10 cellular contexts compared by ENCODE assay signal in genomic region chr10:62803993-62804383, GRCh38. TPM values are rescaled to one million over a fixed set of nuclear protein-coding genes. Genes with fewer than 3 reads are reported as not detected.
DNase-seq lines count a peak whose midpoint lies in the region; ATAC-seq, FAIRE-seq and TF ChIP-seq lines count a peak whose summit lies in the region.
"Had no signal": no experiment of that assay in that cellular context is flagged by ENCODE, and none has a peak within 500 bp of the region (broad histone marks: within the 10 kb centered on the region; RNA-seq: fewer than 3 reads in every experiment).

No MANE protein-coding gene starts in this region.

- peak overlapping the region; percentile 65 to 93 (median 80) for H3K4me3 ChIP-seq in heart left ventricle
- peak overlapping the region; percentile 79 to 99 for H3K4me3 ChIP-seq in small intestine (ENCODE audit: low read depth in 1 of 2, low read length in 2 of 2)

- H3K4me1 ChIP-seq in heart left ventricle = peaks cover 0 to 45% (median 29%) of the 10 kb centered on the region in 12 donors
- peaks cover 0 to 4% of the 10 kb centered on the region in 2 donors for H3K4me1 ChIP-seq in small intestine (ENCODE audit: control insufficient read depth in 2 of 2, insufficient read depth in 1 of 2, low read depth in 1 of 2, low read length in 1 of 2)

- H3K27ac Mint-ChIP-seq in activated CD4-positive, alpha-beta T cell treated with anti-CD3 and anti-CD28 coated beads, Interleukin-2, amount 10 ng/mL, durations not matched to agents 24 days and 14 days = peak overlapping the region; percentile 100

- H3K27ac ChIP-seq in VCaP (peak overlapping the region; percentile 93), heart left ventricle (peak overlapping the region; percentile 92 to 99 (median 96)), small intestine (ENCODE audit: low read depth in 1 of 2, low read length in 1 of 2) (peak overlapping the region; percentile 90 to 98)

- H3K4me1 Mint-ChIP-seq in activated CD4-positive, alpha-beta T cell treated with anti-CD3 and anti-CD28 coated beads, Interleukin-2, amount 10 ng/mL, durations not matched to agents 24 days and 14 days = peaks cover 33% of the 10 kb centered on the region

- peak overlapping the region; percentile 99 for H3K4me3 Mint-ChIP-seq in activated CD4-positive, alpha-beta T cell treated with anti-CD3 and anti-CD28 coated beads, Interleukin-2, amount 10 ng/mL, durations not matched to agents 24 days and 14 days

- H3K36me3 ChIP-seq in heart left ventricle = peaks cover 0 to 18% (median 3%) of the 10 kb centered on the region in 9 donors
- no peaks in the 10 kb centered on the region for H3K36me3 ChIP-seq in small intestine (ENCODE audit: control insufficient read depth in 2 of 2, insufficient read depth in 2 of 2, low read length in 2 of 2)

- H3K9me3 Mint-ChIP-seq in activated CD4-positive, alpha-beta T cell treated with anti-CD3 and anti-CD28 coated beads, Interleukin-2, amount 10 ng/mL, durations not matched to agents 24 days and 14 days = no peaks in the 10 kb centered on the region

- no peak for TF ChIP-seq POLR2A in heart left ventricle (IDR thresholded peaks at IDR 0.05)

- ATAC-seq in heart left ventricle (peak in 3 of 4 donors; percentile 16 to 64 (median 35)), GM18868 (IDR thresholded peaks at IDR 0.05; ENCODE audit: unreplicated experiment) (no peak)

- no peaks in the 10 kb centered on the region for H3K27me3 ChIP-seq in heart left ventricle
- no peaks in the 10 kb centered on the region for H3K27me3 ChIP-seq in small intestine (ENCODE audit: control insufficient read depth in 2 of 2, insufficient read depth in 2 of 2, low read length in 2 of 2)

- DNase-seq in activated CD4-positive, alpha-beta T cell treated with anti-CD3 and anti-CD28 coated beads, Interleukin-2, amount 10 ng/mL, durations not matched to agents 24 days and 14 days = no peak
- no peak for DNase-seq in activated CD4-positive, alpha-beta T cell treated with anti-CD3 and anti-CD28 coated beads for 1 hour
- DNase-seq in heart left ventricle (no peak), small intestine (no peak), retina (no peak)
- DNase-seq in stimulated activated CD4-positive, alpha-beta T cell treated with anti-CD3 and anti-CD28 coated beads, Interleukin-2, amount 100 ng/mL, for 24 hours = no peak

- intact Hi-C loops in activated CD4-positive, alpha-beta T cell treated with anti-CD3 and anti-CD28 coated beads, Interleukin-2, amount 10 ng/mL, durations not matched to agents 24 days and 14 days (cut with micrococcal nuclease) = loop anchor here (1.0 kb wide), 1 partner anchor 123 kb away; no protein-coding TSS in a partner anchor
- intact Hi-C loops in heart left ventricle (cut with DNase I) = loop anchor here in 4 of 10 donors (2.0 to 10.0 kb wide), 3 partner anchors 42 to 169 kb away; no protein-coding TSS in a partner anchor

- no peaks in the 10 kb centered on the region for H3K9me3 ChIP-seq in heart left ventricle
- no peaks in the 10 kb centered on the region for H3K9me3 ChIP-seq in small intestine (ENCODE audit: control insufficient read depth, low read depth)

- FAIRE-seq in small intestine (lab: Jason Lieb, UNC) = no peak
- FAIRE-seq: G401.6 had no signal

- WGBS in heart left ventricle, 4 donors = 20 to 28% (median 22%) methylated on average over 7 to 10 of the region's 10 CpGs
- 25 to 44% (median 35%) methylated on average over 8 to 10 of the region's 10 CpGs for WGBS in small intestine, 3 donors

- peaks cover 39% of the 10 kb centered on the region for H3K36me3 Mint-ChIP-seq in activated CD4-positive, alpha-beta T cell treated with anti-CD3 and anti-CD28 coated beads, Interleukin-2, amount 10 ng/mL, durations not matched to agents 24 days and 14 days (ENCODE audit: low read depth)

- peaks cover 17% of the 10 kb centered on the region for H3K27me3 Mint-ChIP-seq in activated CD4-positive, alpha-beta T cell treated with anti-CD3 and anti-CD28 coated beads, Interleukin-2, amount 10 ng/mL, durations not matched to agents 24 days and 14 days

- no peak for TF ChIP-seq CTCF in VCaP (conservative IDR thresholded peaks at IDR 0.05)
- no peak for TF ChIP-seq CTCF in heart left ventricle (IDR thresholded peaks at IDR 0.05)

RNA-seq across cellular contexts. Expression of gene ADO, which starts 0.5 kb away (rescaled TPM):
- 43.6 and 43.8 TPM in 2 replicates for total RNA-seq in activated CD4-positive, alpha-beta T cell treated with anti-CD3 and anti-CD28 coated beads, Interleukin-2, amount 10 ng/mL, durations not matched to agents 24 days and 14 days
- total RNA-seq in heart left ventricle = 10 to 100 TPM; 18.3 to 35.5 (median 19.7) TPM
- polyA plus RNA-seq in heart left ventricle = 10 to 100 TPM in 1 of 2 donors, 1 to 10 TPM in 1; 7.6 to 24.6 TPM
- 1 to 10 TPM; 7.4 to 9.5 (median 8.1) TPM for polyA plus RNA-seq in small intestine

RNA-seq across cellular contexts. Expression of gene EGR2, which starts 12.2 kb away (rescaled TPM):
- 178 and 201 TPM in 2 replicates for total RNA-seq in activated CD4-positive, alpha-beta T cell treated with anti-CD3 and anti-CD28 coated beads, Interleukin-2, amount 10 ng/mL, durations not matched to agents 24 days and 14 days
- total RNA-seq in heart left ventricle = 1 to 10 TPM in 7 of 9 donors, under 1 TPM in 2; 0.37 to 8.5 (median 1.9) TPM
- polyA plus RNA-seq in heart left ventricle (1 to 10 TPM; 1.4 to 1.8 TPM), small intestine (1 to 10 TPM in 1 of 3 donors, under 1 TPM in 2; 0.45 to 5.4 (median 0.54) TPM)
- total RNA-seq: dermis microvascular lymphatic vessel endothelial cell had no signal

Comparison
In these comparisons a context has a peak if more than half of its experiments do, and no peak if none do; other contexts are left out.
1. RNA of gene EGR2, which starts 12.2 kb away (total RNA-seq): 178 to 201 TPM in activated CD4-positive, alpha-beta T cell treated with anti-CD3 and anti-CD28 coated beads, Interleukin-2, amount 10 ng/mL, durations not matched to agents 24 days and 14 days; 0.37 to 8.5 TPM in heart left ventricle; every median in the first group is over 10 times any median in the second.
2. Peak in every context shown above with its lines, with median percentiles within 50 percentile points of each other: H3K27ac ChIP-seq.